ENCODE assay signal across 9 cellular contexts in the genomic region with DNA sequence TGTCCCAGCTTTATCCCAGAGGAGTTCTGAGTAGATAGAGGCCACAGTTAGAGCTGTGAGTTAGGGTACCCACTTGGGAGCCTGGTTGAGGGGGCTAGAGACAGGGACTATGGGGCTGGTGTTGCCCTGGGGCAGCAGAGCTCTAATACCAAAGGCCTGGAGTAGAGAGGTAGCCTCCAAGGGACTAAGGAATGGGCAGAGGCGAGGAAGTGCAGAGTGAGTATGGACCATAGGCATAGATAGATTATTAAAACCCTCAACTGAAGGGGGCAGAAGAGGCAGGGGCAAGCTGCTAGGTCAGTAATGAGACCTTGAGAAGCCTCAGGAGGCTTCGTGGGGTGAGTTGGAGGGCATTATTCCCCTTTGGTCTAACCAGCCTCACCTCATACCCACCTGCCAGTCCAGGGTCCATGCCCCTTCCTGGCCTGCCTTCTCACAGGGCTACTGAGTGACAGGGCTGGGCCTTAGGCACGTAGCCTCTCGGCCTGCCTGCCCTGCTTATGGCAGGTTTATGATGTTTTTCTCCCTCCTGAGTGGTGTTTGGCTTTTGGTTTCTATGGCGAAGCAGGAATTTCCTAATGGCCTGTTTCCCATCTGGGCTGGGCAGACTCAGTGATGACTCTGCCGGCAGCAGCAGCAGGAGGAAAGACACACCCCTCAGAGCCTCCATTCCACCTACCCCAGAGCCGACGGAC. TPM values are rescaled to one million over a fixed set of nuclear protein-coding genes. Genes with fewer than 3 reads are reported as not detected.
A peak's percentile ranks its signal among the peaks of the same experiment; 100 is the strongest.
DNase-seq lines count a peak whose midpoint lies in the region; ATAC-seq and TF ChIP-seq lines count a peak whose summit lies in the region.
"Had no signal": no experiment of that assay in that cellular context is flagged by ENCODE, and none has a peak within 500 bp of the region (broad histone marks: within the 10 kb centered on the region; RNA-seq: fewer than 3 reads in every experiment).

No MANE protein-coding gene starts in this region.

- no peaks in the 10 kb centered on the region for H3K9me3 ChIP-seq in CD4-positive, alpha-beta T cell (ENCODE audit: control insufficient read depth, low read length)
- H3K9me3 ChIP-seq in BE2C: no peaks in the 10 kb centered on the region
- H3K9me3 ChIP-seq: neutrophil had no signal

- ATAC-seq in CD4-positive, alpha-beta T cell (ENCODE audit: poor library complexity): no peak

- TF ChIP-seq CTCF in glutamatergic neuron (IDR thresholded peaks at IDR 0.05; ENCODE audit: partially characterized antibody, unreplicated experiment): no peak
- TF ChIP-seq CTCF in CD4-positive, alpha-beta T cell (IDR thresholded peaks at IDR 0.05): no peak
- TF ChIP-seq CTCF in BE2C (IDR thresholded peaks at IDR 0.05; ENCODE audit: low read depth, low read length): no peak

- H3K27me3 ChIP-seq in rectal smooth muscle tissue (ENCODE audit: control insufficient read depth, insufficient read depth, low read length) (no peaks in the 10 kb centered on the region), BE2C (no peaks in the 10 kb centered on the region)
- H3K27me3 ChIP-seq in CD4-positive, alpha-beta T cell (ENCODE audit: control insufficient read depth, insufficient read depth, low read length): no peaks in the 10 kb centered on the region

- intact Hi-C loops in CD4-positive, alpha-beta T cell (cut with DNase I, micrococcal nuclease): no loop called here

- H3K4me3 Mint-ChIP-seq in glutamatergic neuron (ENCODE audit: unreplicated experiment): no peak overlapping the region
- H3K4me3 Mint-ChIP-seq in CD4-positive, alpha-beta T cell: no peak overlapping the region

- H3K9me3 Mint-ChIP-seq in glutamatergic neuron (ENCODE audit: unreplicated experiment): peaks cover 2% of the 10 kb centered on the region
- no peaks in the 10 kb centered on the region for H3K9me3 Mint-ChIP-seq in CD4-positive, alpha-beta T cell

- peaks cover 35% of the 10 kb centered on the region for H3K4me1 Mint-ChIP-seq in glutamatergic neuron (ENCODE audit: low read depth, unreplicated experiment)
- no peaks in the 10 kb centered on the region for H3K4me1 Mint-ChIP-seq in CD4-positive, alpha-beta T cell (ENCODE audit: low read depth)

- peaks cover 6% of the 10 kb centered on the region for H3K27me3 Mint-ChIP-seq in glutamatergic neuron (ENCODE audit: unreplicated experiment)
- H3K27me3 Mint-ChIP-seq in CD4-positive, alpha-beta T cell: no peaks in the 10 kb centered on the region

- H3K4me3 ChIP-seq in rectal smooth muscle tissue (ENCODE audit: low read length): no peak overlapping the region
- no peak overlapping the region for H3K4me3 ChIP-seq in BE2C (ENCODE audit: low read depth, low read length)

- H3K27ac Mint-ChIP-seq in glutamatergic neuron (ENCODE audit: unreplicated experiment): peak overlapping the region; percentile 48
- H3K27ac Mint-ChIP-seq in CD4-positive, alpha-beta T cell: no peak overlapping the region

- H3K27ac ChIP-seq in rectal smooth muscle tissue (ENCODE audit: low read depth, low read length): peak overlapping the region; percentile 99
- H3K27ac ChIP-seq in CD4-positive, alpha-beta T cell (ENCODE audit: low read depth, low read length): no peak overlapping the region
- H3K27ac ChIP-seq: neutrophil had no signal

- H3K4me1 ChIP-seq in rectal smooth muscle tissue (ENCODE audit: control insufficient read depth, insufficient read depth, low read length): peaks cover 90% of the 10 kb centered on the region
- H3K4me1 ChIP-seq in BE2C: peaks cover 17% of the 10 kb centered on the region

- H3K9ac ChIP-seq in rectal smooth muscle tissue (ENCODE audit: low read length): no peak overlapping the region

- CTCF ChIA-PET in CD4-positive, alpha-beta T cell (lab: Charles Lee): no interaction called here

- H3K36me3 Mint-ChIP-seq in glutamatergic neuron (ENCODE audit: unreplicated experiment): no peaks in the 10 kb centered on the region
- H3K36me3 Mint-ChIP-seq in CD4-positive, alpha-beta T cell (ENCODE audit: low read depth): no peaks in the 10 kb centered on the region

- POLR2A ChIA-PET in CD4-positive, alpha-beta T cell (lab: Charles Lee): no interaction called here

- DNase-seq in ELR (ENCODE audit: low read depth) (peak; percentile 97), SW480 (ENCODE audit: low spot score) (peak; percentile 93), glutamatergic neuron (peak; percentile 53), NCI-H2029 (lab: John Stamatoyannopoulos, UW) (no peak), BE2C (no peak), germinal center (ENCODE audit: low spot score) (no peak)
- no peak for DNase-seq in CD4-positive, alpha-beta T cell

- H3K36me3 ChIP-seq in rectal smooth muscle tissue (ENCODE audit: control insufficient read depth, insufficient read depth, low read length) (peaks cover 10% of the 10 kb centered on the region), BE2C (peaks cover 26% of the 10 kb centered on the region)
- H3K36me3 ChIP-seq: neutrophil had no signal

RNA-seq across cellular contexts. Expression of gene PDLIM4, which starts 8.0 kb away (rescaled TPM):
- total RNA-seq in glutamatergic neuron (ENCODE audit: unreplicated experiment): 81.6 TPM
- total RNA-seq in CD4-positive, alpha-beta T cell: not detected
- polyA plus RNA-seq in BE2C (2012; ENCODE audit: insufficient read depth, insufficient read length, low read depth): 101 TPM

RNA-seq across cellular contexts. Expression of gene SLC22A4, which starts 28.7 kb away (rescaled TPM):
- 0.37 TPM for total RNA-seq in glutamatergic neuron (ENCODE audit: unreplicated experiment)
- total RNA-seq in CD4-positive, alpha-beta T cell: under 1 TPM; 0.16 to 0.22 TPM
- 0.97 TPM for polyA plus RNA-seq in BE2C (2012; ENCODE audit: insufficient read depth, insufficient read length, low read depth)

RNA-seq across cellular contexts. Expression of gene P4HA2, which starts 37.8 kb away (rescaled TPM):
- 26.6 TPM for total RNA-seq in glutamatergic neuron (ENCODE audit: unreplicated experiment)
- not detected for total RNA-seq in CD4-positive, alpha-beta T cell
- polyA plus RNA-seq in BE2C (2012; ENCODE audit: insufficient read depth, insufficient read length, low read depth): 20.3 TPM

Comparison
In these comparisons a context has a peak if more than half of its experiments do, and no peak if none do; other contexts are left out.
1. DNase-seq: peak in ELR (single experiment), SW480 (single experiment) and glutamatergic neuron (single experiment); none in CD4-positive, alpha-beta T cell (0 of 10), NCI-H2029 (single experiment), BE2C (single experiment) and germinal center (single experiment).
2. RNA of gene PDLIM4, which starts 8.0 kb away (total RNA-seq): 81.6 TPM in glutamatergic neuron (single experiment); not detected in CD4-positive, alpha-beta T cell; every median in the first group is over 10 times any median in the second.
3. RNA of gene P4HA2, which starts 37.8 kb away (total RNA-seq): 26.6 TPM in glutamatergic neuron (single experiment); not detected in CD4-positive, alpha-beta T cell; every median in the first group is over 10 times any median in the second.